8 cellular contexts compared by ENCODE assay signal in the genomic region with DNA sequence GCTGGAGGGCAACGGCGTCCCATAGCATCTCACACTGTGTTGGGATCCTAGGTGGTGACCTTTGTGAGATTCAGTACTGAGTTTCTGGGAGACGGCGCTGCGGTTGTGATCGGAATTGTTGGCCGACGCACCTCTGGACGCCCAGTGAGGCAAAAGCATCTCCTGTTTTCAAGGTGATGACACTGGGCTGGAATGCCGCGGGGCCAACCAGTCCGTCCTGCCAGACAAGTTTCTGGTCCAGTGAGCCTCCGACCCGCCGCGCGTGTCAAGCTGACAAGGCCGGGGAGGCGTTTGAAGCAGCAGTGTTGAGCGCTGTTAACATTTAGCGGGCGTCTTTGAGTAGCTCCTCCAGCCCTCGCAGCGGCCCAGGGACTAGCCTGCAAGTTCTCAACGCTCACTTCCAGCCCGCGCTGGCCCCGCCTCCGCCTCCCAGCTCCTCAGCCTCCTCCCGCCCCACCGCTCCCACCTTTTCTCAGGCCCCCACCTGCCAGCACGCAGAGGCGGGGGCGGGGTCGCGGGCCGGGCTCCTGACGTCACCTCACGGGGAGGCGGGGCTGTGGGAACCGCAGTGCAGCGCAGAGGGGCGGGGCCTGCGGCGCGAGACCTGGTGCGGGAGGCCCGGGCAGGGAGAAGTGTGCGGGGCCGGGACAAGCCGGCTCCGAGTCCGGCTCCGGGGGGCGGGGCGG. TPM values are rescaled to one million over a fixed set of nuclear protein-coding genes. Genes with fewer than 3 reads are reported as not detected.
DNase-seq lines count a peak whose midpoint lies in the region; ATAC-seq, FAIRE-seq and TF ChIP-seq lines count a peak whose summit lies in the region.

No MANE protein-coding gene starts in this region.

- peaks cover 32% of the 10 kb centered on the region for H3K4me1 ChIP-seq in mammary epithelial cell (ENCODE audit: insufficient read depth, low read length)
- no peaks in the 10 kb centered on the region for H3K4me1 ChIP-seq in small intestine (ENCODE audit: control insufficient read depth in 2 of 2, insufficient read depth in 1 of 2, low read depth in 1 of 2, low read length in 1 of 2)

- intact Hi-C loops in mammary epithelial cell (cut with micrococcal nuclease), result loop anchor here (1.0 to 2.0 kb wide), 3 partner anchors 50 to 384 kb away; a partner anchor contains a TSS

- TSS peak; percentile 77 for BruUV-seq in mammary epithelial cell (replicated peaks; lab: Mats Ljungman, UMichigan)

- DNase-seq in GM18507 (ENCODE audit: extremely low spot score, insufficient read length, low read depth) (peak; percentile 20), NCI-H2107 treated with DMSO at 0.1 percent for 48 hours (lab: John Stamatoyannopoulos, UW; ENCODE audit: unreplicated experiment) (peak; percentile 45), mammary epithelial cell (peak; percentile 93), immature natural killer cell (peak; percentile 49 to 55 (median 54)), small intestine (peak; percentile 95), KG1 (lab: John Stamatoyannopoulos, UW) (no peak)

- TF ChIP-seq CTCF in WI38 (IDR thresholded peaks at IDR 0.05; ENCODE audit: low read depth, low read length) (no peak), mammary epithelial cell (conservative IDR thresholded peaks at IDR 0.05 in 1 of 2, IDR thresholded peaks at IDR 0.05 in 1 of 2; ENCODE audit: extremely low read depth in 1 of 2, insufficient read depth in 1 of 2, low read depth in 1 of 2, low read length in 2 of 2) (no peak)

- peaks cover 0 to 5% (median 0%) of the 10 kb centered on the region in 3 donors for H3K36me3 Mint-ChIP-seq in immature natural killer cell

- peak; percentile 55 for ATAC-seq in HG02981 (IDR thresholded peaks at IDR 0.05; ENCODE audit: unreplicated experiment)

- CTCF ChIA-PET in mammary epithelial cell (lab: Charles Lee; ENCODE audit: low non-redundant PET), result no interaction called here

- H3K9me3 ChIP-seq in mammary epithelial cell (replicated peaks; ENCODE audit: insufficient read depth, low read length) (no peaks in the 10 kb centered on the region), small intestine (ENCODE audit: control insufficient read depth, low read depth) (no peaks in the 10 kb centered on the region)

- H3K9ac ChIP-seq in mammary epithelial cell (ENCODE audit: insufficient read depth, low read length), result peak overlapping the region; percentile 70

- H2AFZ ChIP-seq in mammary epithelial cell (ENCODE audit: low read depth, low read length), result peak overlapping the region; percentile 92

- dilution Hi-C loops in mammary epithelial cell (cut with HindIII; ENCODE audit: low sequenced_read_pairs), result no loop called here

- no peak overlapping the region for H3K27ac Mint-ChIP-seq in immature natural killer cell

- H3K27me3 ChIP-seq in mammary epithelial cell (ENCODE audit: insufficient read depth, low read length), result no peaks in the 10 kb centered on the region
- H3K27me3 ChIP-seq in small intestine (ENCODE audit: control insufficient read depth in 2 of 2, insufficient read depth in 2 of 2, low read length in 2 of 2), result no peaks in the 10 kb centered on the region

- H3K4me3 ChIP-seq in WI38 (ENCODE audit: low read depth, low read length) (peak overlapping the region; percentile 62), mammary epithelial cell (replicated peaks in 1 of 3; ENCODE audit: insufficient read depth in 1 of 3, low read depth in 2 of 3, low read length in 3 of 3) (peak overlapping the region; percentile 56 to 78 (median 64)), small intestine (ENCODE audit: low read depth in 1 of 2, low read length in 2 of 2) (peak overlapping the region; percentile 60 to 93)

- FAIRE-seq in GM18507 (lab: Jason Lieb, UNC) (no peak), small intestine (lab: Jason Lieb, UNC) (no peak)

- WGBS in mammary epithelial cell (ENCODE audit: low coverage, missing lambda C conversion rate), result 0% methylated on average over 2 of the region's 56 CpGs
- 1 to 4% (median 2%) methylated on average over 31 to 56 of the region's 56 CpGs for WGBS in small intestine, 3 donors

- in situ Hi-C loops in mammary epithelial cell (cut with MboI; ENCODE audit: low sequenced_read_pairs in 2 of 2), result loop anchor here in 1 of 2 donors (5.0 to 10.0 kb wide), 2 partner anchors 52 to 385 kb away; a partner anchor contains a TSS

- H3K4me1 Mint-ChIP-seq in immature natural killer cell, result peaks cover 19 to 24% of the 10 kb centered on the region in 2 donors

- H3K4me3 Mint-ChIP-seq in immature natural killer cell, result peak overlapping the region; percentile 50 to 73 (median 66)

- peaks cover 43% of the 10 kb centered on the region for H3K79me2 ChIP-seq in mammary epithelial cell (ENCODE audit: insufficient read depth, low read length)

- H3K27me3 Mint-ChIP-seq in immature natural killer cell (ENCODE audit: low read depth in 3 of 3), result peaks cover 12 to 24% (median 16%) of the 10 kb centered on the region in 3 donors

- H3K27ac ChIP-seq in mammary epithelial cell (ENCODE audit: insufficient read depth, low read depth, low read length) (peak overlapping the region; percentile 90), small intestine (ENCODE audit: low read depth in 1 of 2, low read length in 1 of 2) (peak overlapping the region; percentile 68 to 93)

- H3K4me2 ChIP-seq in mammary epithelial cell (ENCODE audit: insufficient read depth, low read depth, low read length), result peak overlapping the region; percentile 90

- H4K20me1 ChIP-seq in mammary epithelial cell (ENCODE audit: insufficient read depth, low read length), result no peaks in the 10 kb centered on the region

- H3K36me3 ChIP-seq in mammary epithelial cell (ENCODE audit: insufficient read depth, low read length), result no peaks in the 10 kb centered on the region
- no peaks in the 10 kb centered on the region for H3K36me3 ChIP-seq in small intestine (ENCODE audit: control insufficient read depth in 2 of 2, insufficient read depth in 2 of 2, low read length in 2 of 2)

- peaks cover 3 to 41% (median 13%) of the 10 kb centered on the region in 6 donors for H3K9me3 Mint-ChIP-seq in immature natural killer cell

RNA-seq across cellular contexts. Expression of a gene that starts 0.5 kb away (rescaled TPM):
- 10 to 100 TPM; 25.4 to 29.8 TPM for total RNA-seq in mammary epithelial cell
- polyA plus RNA-seq in mammary epithelial cell (18.2 TPM), immature natural killer cell (not detected), small intestine (10 to 100 TPM; 19.2 to 29.9 (median 24.2) TPM)
- 37.5 TPM for polyA minus RNA-seq in mammary epithelial cell

Comparison
In these comparisons a context has a peak if more than half of its experiments do, and no peak if none do; other contexts are left out.
1. RNA of a gene that starts 0.5 kb away (polyA plus RNA-seq): 19.2 to 29.9 TPM in small intestine and 18.2 TPM in mammary epithelial cell (single experiment); not detected in immature natural killer cell; every median in the first group is over 10 times any median in the second.
2. Peak in every context shown above with its lines, with median percentiles within 50 percentile points of each other: H3K4me3 ChIP-seq.